In the genomic region with DNA sequence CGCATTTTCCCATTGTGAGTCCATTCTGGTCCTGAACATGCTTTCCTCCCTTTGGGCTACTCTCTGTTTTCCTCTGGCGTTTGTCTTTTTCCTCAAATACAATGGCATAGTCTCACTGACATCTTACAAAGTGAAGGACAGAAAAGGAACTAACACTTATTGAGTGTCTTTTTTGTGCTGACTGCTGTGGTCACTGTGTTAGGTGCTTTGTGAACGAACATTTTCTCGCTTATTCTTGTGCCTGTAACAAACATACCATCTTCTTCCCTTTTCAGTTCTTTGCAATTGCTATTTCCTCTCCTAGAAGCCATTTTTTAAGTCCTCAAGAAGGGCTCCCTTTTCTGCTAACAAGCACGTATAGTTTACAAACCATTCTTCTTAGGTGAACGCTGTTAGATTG, we compare ENCODE assay signal across 18 cellular contexts. TPM values are rescaled to one million over a fixed set of nuclear protein-coding genes. Genes with fewer than 3 reads are reported as not detected.
DNase-seq lines count a peak whose midpoint lies in the region; ATAC-seq and TF ChIP-seq lines count a peak whose summit lies in the region.
"Had no signal": no experiment of that assay in that cellular context is flagged by ENCODE, and none has a peak within 500 bp of the region (broad histone marks: within the 10 kb centered on the region; RNA-seq: fewer than 3 reads in every experiment).

No MANE protein-coding gene starts in this region.

- H3K4me3 Mint-ChIP-seq in activated T-cell treated with anti-CD3 and anti-CD28 coated beads, Interleukin-2, amount 50 U/mL, for 24 hours = no peak overlapping the region
- no peak overlapping the region for H3K4me3 Mint-ChIP-seq in activated T-cell treated with anti-CD3 and anti-CD28 coated beads, Interleukin-2, amount 50 U/mL, for 4 hours
- H3K4me3 Mint-ChIP-seq in WTC11 (no peak overlapping the region), naive B cell (peak overlapping the region in 1 of 8 donors; percentile 0)
- no peak overlapping the region for H3K4me3 Mint-ChIP-seq in activated T-helper 17 cell treated with anti-CD3 and anti-CD28 coated beads, Interleukin-2, amount 50 U/mL, for 72 hours
- H3K4me3 Mint-ChIP-seq: HFFc6 had no signal

- ATAC-seq in activated T-cell treated with anti-CD3 and anti-CD28 coated beads, Interleukin-2, amount 50 U/mL, for 4 hours = no peak
- ATAC-seq in WTC11 (no peak), naive B cell (ENCODE audit: low read depth in 2 of 2) (no peak)
- ATAC-seq in activated T-helper 17 cell treated with anti-CD3 and anti-CD28 coated beads, Interleukin-2, amount 50 U/mL, for 72 hours (replicated peaks) = no peak

- H3K9me3 Mint-ChIP-seq in activated T-cell treated with anti-CD3 and anti-CD28 coated beads, Interleukin-2, amount 50 U/mL, for 24 hours = no peaks in the 10 kb centered on the region
- H3K9me3 Mint-ChIP-seq in activated T-cell treated with anti-CD3 and anti-CD28 coated beads, Interleukin-2, amount 50 U/mL, for 4 hours = peaks cover 4% of the 10 kb centered on the region
- peaks cover 26% of the 10 kb centered on the region for H3K9me3 Mint-ChIP-seq in WTC11
- H3K9me3 Mint-ChIP-seq in naive B cell = peaks cover 0 to 15% (median 5%) of the 10 kb centered on the region in 7 donors
- no peaks in the 10 kb centered on the region for H3K9me3 Mint-ChIP-seq in activated T-helper 17 cell treated with anti-CD3 and anti-CD28 coated beads, Interleukin-2, amount 50 U/mL, for 72 hours

- H3K27me3 Mint-ChIP-seq in activated T-cell treated with anti-CD3 and anti-CD28 coated beads, Interleukin-2, amount 50 U/mL, for 24 hours = no peaks in the 10 kb centered on the region
- no peaks in the 10 kb centered on the region for H3K27me3 Mint-ChIP-seq in activated T-cell treated with anti-CD3 and anti-CD28 coated beads, Interleukin-2, amount 50 U/mL, for 4 hours (ENCODE audit: low read depth)
- no peaks in the 10 kb centered on the region for H3K27me3 Mint-ChIP-seq in WTC11 (ENCODE audit: low read depth)
- no peaks in the 10 kb centered on the region for H3K27me3 Mint-ChIP-seq in naive B cell
- no peaks in the 10 kb centered on the region for H3K27me3 Mint-ChIP-seq in activated T-helper 17 cell treated with anti-CD3 and anti-CD28 coated beads, Interleukin-2, amount 50 U/mL, for 72 hours

- peaks cover 4% of the 10 kb centered on the region for H3K36me3 Mint-ChIP-seq in activated T-cell treated with anti-CD3 and anti-CD28 coated beads, Interleukin-2, amount 50 U/mL, for 24 hours (ENCODE audit: low read depth)
- H3K36me3 Mint-ChIP-seq in activated T-cell treated with anti-CD3 and anti-CD28 coated beads, Interleukin-2, amount 50 U/mL, for 4 hours (ENCODE audit: insufficient read depth) = peaks cover 11% of the 10 kb centered on the region
- peaks cover 10% of the 10 kb centered on the region for H3K36me3 Mint-ChIP-seq in WTC11
- H3K36me3 Mint-ChIP-seq in naive B cell = peaks cover 0 to 7% of the 10 kb centered on the region in 2 donors
- no peaks in the 10 kb centered on the region for H3K36me3 Mint-ChIP-seq in activated T-helper 17 cell treated with anti-CD3 and anti-CD28 coated beads, Interleukin-2, amount 50 U/mL, for 72 hours (ENCODE audit: low read depth)

- no peak for TF ChIP-seq CTCF in WTC11 (IDR thresholded peaks at IDR 0.05)

- H3K27ac Mint-ChIP-seq in activated T-cell treated with anti-CD3 and anti-CD28 coated beads, Interleukin-2, amount 50 U/mL, for 24 hours = peak overlapping the region; percentile 6
- H3K27ac Mint-ChIP-seq in WTC11 (peak overlapping the region; percentile 3; the same call in 1 of the 2 replicates), naive B cell (peak overlapping the region in 4 of 6 donors; percentile 16 to 80 (median 36))
- no peak overlapping the region for H3K27ac Mint-ChIP-seq in activated T-helper 17 cell treated with anti-CD3 and anti-CD28 coated beads, Interleukin-2, amount 50 U/mL, for 72 hours
- H3K27ac Mint-ChIP-seq: HFFc6 had no signal

- CTCF ChIA-PET in WTC11 (lab: Charles Lee) = interaction anchor here (1.0 to 1.8 kb wide), 4 partner anchors 77 to 333 kb away, joined by 3 to 17 read pairs (median 3); no protein-coding TSS in a partner anchor

- H3K4me1 Mint-ChIP-seq in activated T-cell treated with anti-CD3 and anti-CD28 coated beads, Interleukin-2, amount 50 U/mL, for 24 hours (ENCODE audit: low read depth) = peaks cover 20% of the 10 kb centered on the region
- H3K4me1 Mint-ChIP-seq in activated T-cell treated with anti-CD3 and anti-CD28 coated beads, Interleukin-2, amount 50 U/mL, for 4 hours (ENCODE audit: low read depth) = peaks cover 18% of the 10 kb centered on the region
- peaks cover 32% of the 10 kb centered on the region for H3K4me1 Mint-ChIP-seq in WTC11
- peaks cover 57 to 75% (median 69%) of the 10 kb centered on the region in 3 donors for H3K4me1 Mint-ChIP-seq in naive B cell
- peaks cover 9% of the 10 kb centered on the region for H3K4me1 Mint-ChIP-seq in activated T-helper 17 cell treated with anti-CD3 and anti-CD28 coated beads, Interleukin-2, amount 50 U/mL, for 72 hours

- DNase-seq in activated T-cell treated with anti-CD3 and anti-CD28 coated beads, Interleukin-2, amount 50 U/mL, for 24 hours = no peak
- DNase-seq in activated T-cell treated with anti-CD3 and anti-CD28 coated beads, Interleukin-2, amount 50 U/mL, for 4 hours = no peak
- DNase-seq in WTC11 (ENCODE audit: low spot score) (no peak), naive B cell (no peak), NCI-H1092 (lab: John Stamatoyannopoulos, UW) (no peak), H4 (ENCODE audit: low spot score) (no peak), KG1 (lab: John Stamatoyannopoulos, UW) (no peak)
- DNase-seq: C1 segment of cervical spinal cord, Calu3, DND-41, GDM1, GOT3, HFFc6, NCI-H1105, NCI-H187, NCI-H446 treated with DMSO at 0.1 percent for 48 hours, NCI-H748 treated with DMSO at 0.1 percent for 48 hours had no signal

- POLR2A ChIA-PET in WTC11 (lab: Charles Lee) = no interaction called here

TF ChIP-seq in WTC11, 78 proteins besides CTCF, POLR2A, EP300 and RAD21 (continues in another document):
- no peak for TF ChIP-seq NFYB (CRISPR knock-in tag; conservative IDR thresholded peaks at IDR 0.05; ENCODE audit: low read depth)
- TF ChIP-seq MXD4 (CRISPR knock-in tag; IDR thresholded peaks at IDR 0.05; ENCODE audit: borderline replicate concordance) = no peak
- TF ChIP-seq ELF4 (CRISPR knock-in tag; IDR thresholded peaks at IDR 0.05; ENCODE audit: low read depth) = no peak
- TF ChIP-seq, protein P1, sequence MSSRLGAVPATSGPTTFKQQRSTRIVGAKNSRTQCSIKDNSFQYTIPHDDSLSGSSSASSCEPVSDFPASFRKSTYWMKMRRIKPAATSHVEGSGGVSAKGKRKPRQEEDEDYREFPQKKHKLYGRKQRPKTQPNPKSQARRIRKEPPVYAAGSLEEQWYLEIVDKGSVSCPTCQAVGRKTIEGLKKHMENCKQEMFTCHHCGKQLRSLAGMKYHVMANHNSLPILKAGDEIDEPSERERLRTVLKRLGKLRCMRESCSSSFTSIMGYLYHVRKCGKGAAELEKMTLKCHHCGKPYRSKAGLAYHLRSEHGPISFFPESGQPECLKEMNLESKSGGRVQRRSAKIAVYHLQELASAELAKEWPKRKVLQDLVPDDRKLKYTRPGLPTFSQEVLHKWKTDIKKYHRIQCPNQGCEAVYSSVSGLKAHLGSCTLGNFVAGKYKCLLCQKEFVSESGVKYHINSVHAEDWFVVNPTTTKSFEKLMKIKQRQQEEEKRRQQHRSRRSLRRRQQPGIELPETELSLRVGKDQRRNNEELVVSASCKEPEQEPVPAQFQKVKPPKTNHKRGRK (CRISPR knock-in tag; IDR thresholded peaks at IDR 0.05; ENCODE audit: borderline replicate concordance) = no peak
- TF ChIP-seq, protein P2, sequence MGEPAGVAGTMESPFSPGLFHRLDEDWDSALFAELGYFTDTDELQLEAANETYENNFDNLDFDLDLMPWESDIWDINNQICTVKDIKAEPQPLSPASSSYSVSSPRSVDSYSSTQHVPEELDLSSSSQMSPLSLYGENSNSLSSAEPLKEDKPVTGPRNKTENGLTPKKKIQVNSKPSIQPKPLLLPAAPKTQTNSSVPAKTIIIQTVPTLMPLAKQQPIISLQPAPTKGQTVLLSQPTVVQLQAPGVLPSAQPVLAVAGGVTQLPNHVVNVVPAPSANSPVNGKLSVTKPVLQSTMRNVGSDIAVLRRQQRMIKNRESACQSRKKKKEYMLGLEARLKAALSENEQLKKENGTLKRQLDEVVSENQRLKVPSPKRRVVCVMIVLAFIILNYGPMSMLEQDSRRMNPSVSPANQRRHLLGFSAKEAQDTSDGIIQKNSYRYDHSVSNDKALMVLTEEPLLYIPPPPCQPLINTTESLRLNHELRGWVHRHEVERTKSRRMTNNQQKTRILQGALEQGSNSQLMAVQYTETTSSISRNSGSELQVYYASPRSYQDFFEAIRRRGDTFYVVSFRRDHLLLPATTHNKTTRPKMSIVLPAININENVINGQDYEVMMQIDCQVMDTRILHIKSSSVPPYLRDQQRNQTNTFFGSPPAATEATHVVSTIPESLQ (CRISPR knock-in tag; IDR thresholded peaks at IDR 0.05) = no peak
- no peak for TF ChIP-seq ZNF317 (CRISPR knock-in tag; IDR thresholded peaks at IDR 0.05; ENCODE audit: borderline replicate concordance, low read depth)
- no peak for TF ChIP-seq NR2C2 (CRISPR knock-in tag; IDR thresholded peaks at IDR 0.05)
- no peak for TF ChIP-seq ATF1 (CRISPR knock-in tag; IDR thresholded peaks at IDR 0.05)
- no peak for TF ChIP-seq ZNF219 (CRISPR knock-in tag; IDR thresholded peaks at IDR 0.05; ENCODE audit: borderline replicate concordance)
- TF ChIP-seq, protein P3, sequence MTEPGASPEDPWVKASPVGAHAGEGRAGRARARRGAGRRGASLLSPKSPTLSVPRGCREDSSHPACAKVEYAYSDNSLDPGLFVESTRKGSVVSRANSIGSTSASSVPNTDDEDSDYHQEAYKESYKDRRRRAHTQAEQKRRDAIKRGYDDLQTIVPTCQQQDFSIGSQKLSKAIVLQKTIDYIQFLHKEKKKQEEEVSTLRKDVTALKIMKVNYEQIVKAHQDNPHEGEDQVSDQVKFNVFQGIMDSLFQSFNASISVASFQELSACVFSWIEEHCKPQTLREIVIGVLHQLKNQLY (CRISPR knock-in tag; IDR thresholded peaks at IDR 0.05) = no peak
- TF ChIP-seq ZNF423 (CRISPR knock-in tag; IDR thresholded peaks at IDR 0.05) = no peak

RNA-seq across cellular contexts. Expression of gene FIG4, which starts 15.4 kb away (rescaled TPM):
- 1 to 10 TPM; 5.4 to 6.4 (median 5.9) TPM for total RNA-seq in activated T-cell treated with anti-CD3 and anti-CD28 coated beads, Interleukin-2, amount 50 U/mL, for 4 hours
- 21.3 to 24.8 TPM (median 24.3 TPM) in 3 replicates for total RNA-seq in WTC11 (2021)
- 100 to 1,000 TPM in 1 of 6 donors, 10 to 100 TPM in 5; 59.0 to 124 (median 72.6) TPM for polyA plus RNA-seq in naive B cell (ENCODE audit: low read depth in 6 of 6)
- total RNA-seq in activated T-helper 17 cell treated with anti-CD3 and anti-CD28 coated beads, Interleukin-2, amount 50 U/mL, for 72 hours = 10 to 100 TPM; 10.5 to 18.8 TPM
- 7.8 and 9.7 TPM in 2 replicates for total RNA-seq in H4 (2014; rRNA removed; shearing (Covaris generic))

RNA-seq across cellular contexts. Expression of gene AK9, which starts 15.5 kb away (rescaled TPM):
- 1 to 10 TPM; 2.0 to 2.5 (median 2.1) TPM for total RNA-seq in activated T-cell treated with anti-CD3 and anti-CD28 coated beads, Interleukin-2, amount 50 U/mL, for 4 hours
- total RNA-seq in WTC11 (2021) = 3.7 to 4.6 TPM (median 4.3 TPM) in 3 replicates
- 10 to 100 TPM in 5 of 6 donors, 1 to 10 TPM in 1; 6.8 to 23.5 (median 15.9) TPM for polyA plus RNA-seq in naive B cell (ENCODE audit: low read depth in 6 of 6)
- total RNA-seq in activated T-helper 17 cell treated with anti-CD3 and anti-CD28 coated beads, Interleukin-2, amount 50 U/mL, for 72 hours = 1 to 10 TPM; 4.0 to 7.9 TPM
- total RNA-seq in H4 (2014; rRNA removed; shearing (Covaris generic)) = 0.41 and 1.3 TPM in 2 replicates
